ENCODE assay signal across 4 cellular contexts in the genomic region with DNA sequence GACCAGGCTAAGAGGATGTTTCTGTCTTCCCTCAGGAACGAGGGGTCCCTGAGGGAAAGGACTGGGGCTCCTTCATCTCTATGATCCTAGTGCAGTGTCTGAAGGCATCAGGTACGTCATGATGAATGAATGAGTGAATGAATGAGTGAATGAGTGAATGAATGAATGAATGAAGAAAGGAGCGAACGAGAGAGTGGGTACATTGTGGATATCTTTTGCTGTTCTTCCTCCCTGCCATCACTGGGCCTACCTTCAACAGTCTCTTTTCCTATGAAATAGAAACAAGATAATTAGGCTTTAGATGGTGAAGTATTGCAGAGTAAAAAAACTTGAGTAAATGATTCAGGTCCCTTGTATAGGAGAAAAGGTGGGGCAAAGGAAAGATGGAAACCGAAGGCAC.
TF ChIP-seq lines count a peak whose summit lies in the region.

No MANE protein-coding gene starts in this region.

TF ChIP-seq in HepG2, 621 proteins besides CTCF, POLR2A, EP300 and RAD21:
- TF ChIP-seq SAFB2 (CRISPR knock-in tag; IDR thresholded peaks at IDR 0.05; ENCODE audit: borderline replicate concordance, low read depth) = no peak
- peak; percentile 77; the same call in 1 of the 2 replicates for TF ChIP-seq ZNF24 (IDR thresholded peaks at IDR 0.05)

TF ChIP-seq in HEK293, 187 proteins besides CTCF, POLR2A, EP300 and RAD21:
- TF ChIP-seq ZNF701 (tag by site-specific recombination; IDR thresholded peaks at IDR 0.05) (no peak), ZNF24 (tag by site-specific recombination; IDR thresholded peaks at IDR 0.05) (peak; percentile 73; the same call in 1 of the 2 replicates), ZNF426 (tag by site-specific recombination; IDR thresholded peaks at IDR 0.05) (no peak), ZNF248 (tag by site-specific recombination; IDR thresholded peaks at IDR 0.05) (no peak), ZNF585B (tag by site-specific recombination; IDR thresholded peaks at IDR 0.05) (no peak), ZNF366 (tag by site-specific recombination; conservative IDR thresholded peaks at IDR 0.05) (0 out of 2 replicates have a peak, but pooled peaks have one; percentile 32), ZNF510 (tag by site-specific recombination; IDR thresholded peaks at IDR 0.05; ENCODE audit: insufficient replicate concordance) (no peak), ZNF202 (tag by site-specific recombination; IDR thresholded peaks at IDR 0.05; ENCODE audit: borderline replicate concordance) (no peak), ZNF157 (tag by site-specific recombination; IDR thresholded peaks at IDR 0.05) (no peak), ZNF558 (tag by site-specific recombination; IDR thresholded peaks at IDR 0.05) (no peak), GLI2 (tag by site-specific recombination; IDR thresholded peaks at IDR 0.05; ENCODE audit: borderline replicate concordance, low read depth) (no peak), ZNF629 (tag by site-specific recombination; IDR thresholded peaks at IDR 0.05) (no peak), ZNF140 (tag by site-specific recombination; IDR thresholded peaks at IDR 0.05) (no peak), ZNF792 (tag by site-specific recombination; IDR thresholded peaks at IDR 0.05) (no peak)
- TF ChIP-seq, protein P1, sequence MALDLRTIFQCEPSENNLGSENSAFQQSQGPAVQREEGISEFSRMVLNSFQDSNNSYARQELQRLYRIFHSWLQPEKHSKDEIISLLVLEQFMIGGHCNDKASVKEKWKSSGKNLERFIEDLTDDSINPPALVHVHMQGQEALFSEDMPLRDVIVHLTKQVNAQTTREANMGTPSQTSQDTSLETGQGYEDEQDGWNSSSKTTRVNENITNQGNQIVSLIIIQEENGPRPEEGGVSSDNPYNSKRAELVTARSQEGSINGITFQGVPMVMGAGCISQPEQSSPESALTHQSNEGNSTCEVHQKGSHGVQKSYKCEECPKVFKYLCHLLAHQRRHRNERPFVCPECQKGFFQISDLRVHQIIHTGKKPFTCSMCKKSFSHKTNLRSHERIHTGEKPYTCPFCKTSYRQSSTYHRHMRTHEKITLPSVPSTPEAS (tag by site-specific recombination; IDR thresholded peaks at IDR 0.05) = no peak
- TF ChIP-seq, protein P2, sequence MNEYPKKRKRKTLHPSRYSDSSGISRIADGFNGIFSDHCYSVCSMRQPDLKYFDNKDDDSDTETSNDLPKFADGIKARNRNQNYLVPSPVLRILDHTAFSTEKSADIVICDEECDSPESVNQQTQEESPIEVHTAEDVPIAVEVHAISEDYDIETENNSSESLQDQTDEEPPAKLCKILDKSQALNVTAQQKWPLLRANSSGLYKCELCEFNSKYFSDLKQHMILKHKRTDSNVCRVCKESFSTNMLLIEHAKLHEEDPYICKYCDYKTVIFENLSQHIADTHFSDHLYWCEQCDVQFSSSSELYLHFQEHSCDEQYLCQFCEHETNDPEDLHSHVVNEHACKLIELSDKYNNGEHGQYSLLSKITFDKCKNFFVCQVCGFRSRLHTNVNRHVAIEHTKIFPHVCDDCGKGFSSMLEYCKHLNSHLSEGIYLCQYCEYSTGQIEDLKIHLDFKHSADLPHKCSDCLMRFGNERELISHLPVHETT (tag by site-specific recombination; IDR thresholded peaks at IDR 0.05) = no peak
TF ChIP-seq in HEK293: peak in this region for 2.

TF ChIP-seq in GM12878, 131 proteins besides CTCF, POLR2A, EP300 and RAD21:
- TF ChIP-seq JUND (IDR thresholded peaks at IDR 0.05; ENCODE audit: low read depth, low read length) (no peak), ZNF24 (IDR thresholded peaks at IDR 0.05) (peak; percentile 88)

TF ChIP-seq in K562, 482 proteins besides CTCF, POLR2A, EP300 and RAD21:
- TF ChIP-seq SRSF3 (IDR thresholded peaks at IDR 0.05; ENCODE audit: insufficient read depth, low read length) = no peak
- TF ChIP-seq, protein P3, sequence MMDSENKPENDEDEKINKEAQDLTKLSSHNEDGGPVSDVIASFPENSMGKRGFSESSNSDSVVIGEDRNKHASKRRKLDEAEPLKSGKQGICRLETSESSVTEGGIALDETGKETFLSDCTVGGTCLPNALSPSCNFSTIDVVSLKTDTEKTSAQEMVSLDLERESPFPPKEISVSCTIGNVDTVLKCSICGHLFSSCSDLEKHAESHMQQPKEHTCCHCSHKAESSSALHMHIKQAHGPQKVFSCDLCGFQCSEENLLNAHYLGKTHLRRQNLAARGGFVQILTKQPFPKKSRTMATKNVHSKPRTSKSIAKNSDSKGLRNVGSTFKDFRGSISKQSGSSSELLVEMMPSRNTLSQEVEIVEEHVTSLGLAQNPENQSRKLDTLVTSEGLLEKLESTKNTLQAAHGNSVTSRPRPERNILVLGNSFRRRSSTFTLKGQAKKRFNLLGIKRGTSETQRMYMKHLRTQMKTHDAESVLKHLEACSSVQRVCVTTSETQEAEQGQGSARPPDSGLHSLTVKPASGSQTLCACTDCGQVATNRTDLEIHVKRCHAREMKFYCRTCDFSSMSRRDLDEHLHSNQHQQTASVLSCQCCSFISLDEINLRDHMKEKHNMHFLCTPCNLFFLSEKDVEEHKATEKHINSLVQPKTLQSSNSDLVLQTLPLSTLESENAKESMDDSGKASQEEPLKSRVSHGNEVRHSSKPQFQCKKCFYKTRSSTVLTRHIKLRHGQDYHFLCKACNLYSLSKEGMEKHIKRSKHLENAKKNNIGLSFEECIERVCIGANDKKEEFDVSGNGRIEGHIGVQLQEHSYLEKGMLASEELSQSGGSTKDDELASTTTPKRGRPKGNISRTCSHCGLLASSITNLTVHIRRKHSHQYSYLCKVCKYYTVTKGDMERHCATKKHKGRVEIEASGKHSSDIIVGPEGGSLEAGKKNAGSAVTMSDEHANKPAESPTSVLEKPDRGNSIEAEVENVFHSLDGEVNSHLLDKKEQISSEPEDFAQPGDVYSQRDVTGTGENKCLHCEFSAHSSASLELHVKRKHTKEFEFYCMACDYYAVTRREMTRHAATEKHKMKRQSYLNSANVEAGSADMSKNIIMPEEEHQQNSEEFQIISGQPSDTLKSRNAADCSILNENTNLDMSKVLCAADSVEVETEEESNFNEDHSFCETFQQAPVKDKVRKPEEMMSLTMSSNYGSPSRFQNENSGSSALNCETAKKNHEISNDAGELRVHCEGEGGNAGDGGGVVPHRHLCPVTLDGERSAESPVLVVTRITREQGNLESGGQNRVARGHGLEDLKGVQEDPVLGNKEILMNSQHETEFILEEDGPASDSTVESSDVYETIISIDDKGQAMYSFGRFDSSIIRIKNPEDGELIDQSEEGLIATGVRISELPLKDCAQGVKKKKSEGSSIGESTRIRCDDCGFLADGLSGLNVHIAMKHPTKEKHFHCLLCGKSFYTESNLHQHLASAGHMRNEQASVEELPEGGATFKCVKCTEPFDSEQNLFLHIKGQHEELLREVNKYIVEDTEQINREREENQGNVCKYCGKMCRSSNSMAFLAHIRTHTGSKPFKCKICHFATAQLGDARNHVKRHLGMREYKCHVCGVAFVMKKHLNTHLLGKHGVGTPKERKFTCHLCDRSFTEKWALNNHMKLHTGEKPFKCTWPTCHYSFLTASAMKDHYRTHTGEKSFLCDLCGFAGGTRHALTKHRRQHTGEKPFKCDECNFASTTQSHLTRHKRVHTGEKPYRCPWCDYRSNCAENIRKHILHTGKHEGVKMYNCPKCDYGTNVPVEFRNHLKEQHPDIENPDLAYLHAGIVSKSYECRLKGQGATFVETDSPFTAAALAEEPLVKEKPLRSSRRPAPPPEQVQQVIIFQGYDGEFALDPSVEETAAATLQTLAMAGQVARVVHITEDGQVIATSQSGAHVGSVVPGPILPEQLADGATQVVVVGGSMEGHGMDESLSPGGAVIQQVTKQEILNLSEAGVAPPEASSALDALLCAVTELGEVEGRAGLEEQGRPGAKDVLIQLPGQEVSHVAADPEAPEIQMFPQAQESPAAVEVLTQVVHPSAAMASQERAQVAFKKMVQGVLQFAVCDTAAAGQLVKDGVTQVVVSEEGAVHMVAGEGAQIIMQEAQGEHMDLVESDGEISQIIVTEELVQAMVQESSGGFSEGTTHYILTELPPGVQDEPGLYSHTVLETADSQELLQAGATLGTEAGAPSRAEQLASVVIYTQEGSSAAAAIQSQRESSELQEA (IDR thresholded peaks at IDR 0.05; ENCODE audit: low read depth) = no peak
- peak; percentile 95 for TF ChIP-seq ZNF24 (IDR thresholded peaks at IDR 0.05)
